ENCODE assay signal across 8 cellular contexts in the genomic region with DNA sequence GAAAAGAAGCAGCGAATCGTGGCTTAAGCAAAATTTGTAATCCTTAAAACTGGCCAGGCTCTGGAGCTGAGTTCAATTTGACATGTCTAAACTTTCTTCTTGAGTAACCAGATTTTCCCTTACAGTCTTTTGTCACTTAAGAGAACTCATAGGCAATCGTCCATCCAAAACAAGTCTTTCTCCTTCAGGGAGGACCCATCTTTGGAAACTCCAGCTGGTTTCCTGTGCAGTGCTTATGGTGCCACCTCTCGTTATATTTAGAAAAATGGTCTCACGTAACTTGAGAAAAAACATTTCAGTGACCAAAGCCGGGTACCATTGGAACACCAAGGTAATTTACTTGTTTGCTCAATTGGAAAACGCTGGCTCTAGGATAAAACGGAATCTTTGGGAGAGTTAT. TPM values are rescaled to one million over a fixed set of nuclear protein-coding genes. Genes with fewer than 3 reads are reported as not detected.
DNase-seq lines count a peak whose midpoint lies in the region; ATAC-seq and TF ChIP-seq lines count a peak whose summit lies in the region.

No MANE protein-coding gene starts in this region.

- intact Hi-C loops in dendritic cell treated with granulocyte-macrophage colony-stimulating factor and Interleukin-4, amounts not matched to agents 40 ng/mL and 50 ng/mL, for 4 days (cut with micrococcal nuclease): no loop called here

- H3K27ac Mint-ChIP-seq in dendritic cell treated with granulocyte-macrophage colony-stimulating factor and Interleukin-4, amounts not matched to agents 40 ng/mL and 50 ng/mL, for 4 days: peak overlapping the region; percentile 100

- ATAC-seq in HG02623 (IDR thresholded peaks at IDR 0.05; ENCODE audit: unreplicated experiment) (no peak), HG03442 (IDR thresholded peaks at IDR 0.05; ENCODE audit: unreplicated experiment) (no peak)

- no peak for TF ChIP-seq CTCF in GM12875 (IDR thresholded peaks at IDR 0.05; ENCODE audit: borderline replicate concordance, insufficient read depth, low read depth, low read length)
- TF ChIP-seq CTCF in OCI-LY3 (IDR thresholded peaks at IDR 0.05; ENCODE audit: low read depth, low read length): peak; percentile 51

- H3K27me3 Mint-ChIP-seq in dendritic cell treated with granulocyte-macrophage colony-stimulating factor and Interleukin-4, amounts not matched to agents 40 ng/mL and 50 ng/mL, for 4 days: no peaks in the 10 kb centered on the region

- no peaks in the 10 kb centered on the region for H3K9me3 Mint-ChIP-seq in dendritic cell treated with granulocyte-macrophage colony-stimulating factor and Interleukin-4, amounts not matched to agents 40 ng/mL and 50 ng/mL, for 4 days

- H3K36me3 ChIP-seq in OCI-LY3 (replicated peaks; ENCODE audit: low read depth, low read length): no peaks in the 10 kb centered on the region

- peaks cover 69% of the 10 kb centered on the region for H3K4me1 Mint-ChIP-seq in dendritic cell treated with granulocyte-macrophage colony-stimulating factor and Interleukin-4, amounts not matched to agents 40 ng/mL and 50 ng/mL, for 4 days (ENCODE audit: low read depth)

- peak overlapping the region; percentile 73 for H3K9ac ChIP-seq in OCI-LY3 (ENCODE audit: low read length)

- H3K4me3 ChIP-seq in GM12875 (ENCODE audit: low read depth, low read length): peak overlapping the region; percentile 75
- H3K4me3 ChIP-seq in OCI-LY3 (ENCODE audit: low read length): peak overlapping the region; percentile 94

- no peaks in the 10 kb centered on the region for H3K27me3 ChIP-seq in OCI-LY3 (ENCODE audit: low read depth, low read length)

- H4K20me1 ChIP-seq in OCI-LY3 (ENCODE audit: insufficient read depth, low read length): peaks cover 24% of the 10 kb centered on the region

- H3K4me2 ChIP-seq in OCI-LY3 (ENCODE audit: low read length): peak overlapping the region; percentile 99

- H3K4me1 ChIP-seq in OCI-LY3 (ENCODE audit: low read length): peaks cover 46% of the 10 kb centered on the region

- peak overlapping the region; percentile 37 for H3K27ac ChIP-seq in OCI-LY3 (ENCODE audit: low read length)

- H3K9me3 ChIP-seq in OCI-LY3 (ENCODE audit: insufficient read depth, low read length): no peaks in the 10 kb centered on the region

- peak overlapping the region; percentile 87; the same call in 1 of the 2 replicates for H2AFZ ChIP-seq in OCI-LY3 (ENCODE audit: low read depth, low read length)

- H3K79me2 ChIP-seq in OCI-LY3 (ENCODE audit: low read length): peaks cover 26% of the 10 kb centered on the region

- peak; percentile 72 for DNase-seq in myocyte (ENCODE audit: low read depth)
- DNase-seq in activated CD8-positive, alpha-beta memory T cell treated with anti-CD3 and anti-CD28 coated beads, Interleukin-2, amount 50 U/mL, for 4 hours: no peak
- no peak for DNase-seq in NCI-H2171 (lab: John Stamatoyannopoulos, UW)

- peak overlapping the region; percentile 97 for H3K4me3 Mint-ChIP-seq in dendritic cell treated with granulocyte-macrophage colony-stimulating factor and Interleukin-4, amounts not matched to agents 40 ng/mL and 50 ng/mL, for 4 days

- peaks cover 30% of the 10 kb centered on the region for H3K36me3 Mint-ChIP-seq in dendritic cell treated with granulocyte-macrophage colony-stimulating factor and Interleukin-4, amounts not matched to agents 40 ng/mL and 50 ng/mL, for 4 days (ENCODE audit: low read depth)

RNA-seq across cellular contexts. Expression of gene PTTG1IP, which starts 1.9 kb away (rescaled TPM):
- total RNA-seq in myocyte: 207 and 246 TPM in 2 replicates
- polyA plus RNA-seq in myocyte (2012): 370 TPM

RNA-seq across cellular contexts. Expression of gene ITGB2, which starts 45.4 kb away (rescaled TPM):
- 2.2 and 3.2 TPM in 2 replicates for total RNA-seq in myocyte
- 19.1 TPM for polyA plus RNA-seq in myocyte (2012)

RNA-seq across cellular contexts. Expression of gene SUMO3, which starts 57.5 kb away (rescaled TPM):
- total RNA-seq in myocyte: 78.6 and 79.5 TPM in 2 replicates
- 123 TPM for polyA plus RNA-seq in myocyte (2012)
